Comparison of ENCODE assay signal across 9 cellular contexts in the genomic region with DNA sequence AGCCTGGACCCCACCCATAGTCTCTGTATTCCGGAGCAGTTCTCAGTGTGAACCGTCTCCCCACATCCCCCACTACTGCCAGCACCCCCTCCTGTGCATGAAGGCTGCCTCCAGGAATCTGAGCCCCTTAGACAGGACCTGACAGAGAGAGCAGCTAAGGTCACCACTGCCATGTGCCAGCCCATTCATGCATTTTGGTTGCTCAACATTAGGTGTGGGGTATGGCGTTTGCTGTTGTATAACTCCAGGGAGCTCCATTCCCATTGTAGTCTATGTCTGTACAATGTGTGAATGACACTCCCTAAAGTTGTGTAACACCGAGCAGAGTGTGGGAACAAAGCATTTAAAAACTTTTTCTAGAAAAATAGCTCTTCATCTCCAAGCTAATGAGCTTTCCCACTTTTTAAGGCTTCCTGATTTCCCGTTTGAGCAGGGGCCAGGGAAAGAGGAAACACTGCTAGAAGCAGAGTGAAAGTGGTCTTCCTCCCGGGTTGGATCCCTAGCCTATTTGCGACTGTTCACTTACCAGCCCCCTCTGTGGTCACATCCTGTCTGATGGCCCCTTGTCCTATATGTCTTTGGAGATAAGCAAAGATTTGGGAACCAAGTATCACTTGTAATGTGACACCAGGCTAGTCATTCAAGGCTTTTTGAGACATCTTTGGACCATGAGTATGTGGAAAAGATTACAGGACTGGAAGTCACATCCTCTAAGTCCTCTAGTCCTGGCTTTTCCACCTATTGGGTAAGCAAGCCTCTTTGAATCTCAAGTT. TPM values are rescaled to one million over a fixed set of nuclear protein-coding genes. Genes with fewer than 3 reads are reported as not detected.
DNase-seq lines count a peak whose midpoint lies in the region; ATAC-seq and TF ChIP-seq lines count a peak whose summit lies in the region.
"Had no signal": no experiment of that assay in that cellular context is flagged by ENCODE, and none has a peak within 500 bp of the region (broad histone marks: within the 10 kb centered on the region; RNA-seq: fewer than 3 reads in every experiment).

No MANE protein-coding gene starts in this region.

- H3K4me3 ChIP-seq in H7 (ENCODE audit: insufficient read depth, low read depth, low read length): no peak overlapping the region
- H3K4me3 ChIP-seq in ascending aorta: peak overlapping the region in 1 of 2 donors; percentile 57
- no peak overlapping the region for H3K4me3 ChIP-seq in right atrium auricular region
- no peak overlapping the region for H3K4me3 ChIP-seq in skeletal muscle satellite cell (ENCODE audit: low read length)

- intact Hi-C loops in ascending aorta (cut with DNase I): loop anchor here (10.0 kb wide), 3 partner anchors 569 to 1181 kb away; partner anchors contain the start of genes UBAP2 and UBE2R2

- H3K27ac ChIP-seq in ascending aorta (peak overlapping the region; percentile 98 to 100), right atrium auricular region (peak overlapping the region; percentile 99 to 100)

- H3K9me3 ChIP-seq in ascending aorta (no peaks in the 10 kb centered on the region), right atrium auricular region (no peaks in the 10 kb centered on the region), skeletal muscle satellite cell (replicated peaks; ENCODE audit: low read length) (no peaks in the 10 kb centered on the region)

- ATAC-seq in HG02981 (IDR thresholded peaks at IDR 0.05; ENCODE audit: unreplicated experiment) (no peak), GM18520 (IDR thresholded peaks at IDR 0.05; ENCODE audit: unreplicated experiment) (no peak)

- H3K4me1 ChIP-seq in ascending aorta (peaks cover 19 to 46% of the 10 kb centered on the region in 2 donors), right atrium auricular region (peaks cover 3 to 68% of the 10 kb centered on the region in 2 donors), skeletal muscle satellite cell (ENCODE audit: control insufficient read depth, insufficient read depth, low read length) (peaks cover 59% of the 10 kb centered on the region)

- H3K36me3 ChIP-seq in H7 (replicated peaks; ENCODE audit: control insufficient read depth, insufficient read depth, low read length) (peaks cover 28% of the 10 kb centered on the region), ascending aorta (peaks cover 26 to 31% of the 10 kb centered on the region in 2 donors), right atrium auricular region (peaks cover 20% of the 10 kb centered on the region), skeletal muscle satellite cell (ENCODE audit: insufficient read depth, low read length) (peaks cover 23% of the 10 kb centered on the region)

- H3K9ac ChIP-seq in skeletal muscle satellite cell (ENCODE audit: low read depth, low read length): peak overlapping the region; percentile 75

- TF ChIP-seq CTCF in ascending aorta (IDR thresholded peaks at IDR 0.05): no peak
- no peak for TF ChIP-seq CTCF in right atrium auricular region (IDR thresholded peaks at IDR 0.05)

- H3K27me3 ChIP-seq in H7 (ENCODE audit: control insufficient read depth, insufficient read depth, low read length) (no peaks in the 10 kb centered on the region), ascending aorta (no peaks in the 10 kb centered on the region), right atrium auricular region (no peaks in the 10 kb centered on the region), skeletal muscle satellite cell (ENCODE audit: control insufficient read depth, insufficient read depth, low read length) (no peaks in the 10 kb centered on the region)

- DNase-seq in H7 (peak; percentile 6), ascending aorta (ENCODE audit: low spot score in 2 of 2) (peak in 1 of 2 donors; percentile 67), right atrium auricular region (ENCODE audit: low spot score) (peak; percentile 79), AML-193 (lab: John Stamatoyannopoulos, UW) (no peak)
- DNase-seq in activated CD8-positive, alpha-beta memory T cell treated with anti-CD3 and anti-CD28 coated beads, Interleukin-2, amount 50 U/mL, for 48 hours: no peak
- DNase-seq: activated CD4-positive, alpha-beta T cell treated with anti-CD3 and anti-CD28 coated beads, Interleukin-2, amount 50 U/mL, for 48 hours had no signal

- no peak overlapping the region for H3K4me2 ChIP-seq in skeletal muscle satellite cell (ENCODE audit: low read length)

RNA-seq across cellular contexts. Expression of gene DNAJB5, which starts 5.9 kb away (rescaled TPM):
- 48.9 and 51.2 TPM in 2 replicates for total RNA-seq in H7 (2014; rRNA removed; shearing (Covaris generic))
- total RNA-seq in ascending aorta (40.8 TPM), right atrium auricular region (10 to 100 TPM; 34.9 to 82.4 TPM)
- total RNA-seq in skeletal muscle satellite cell (2012; rRNA removed): 8.3 and 10.6 TPM in 2 replicates

RNA-seq across cellular contexts. Expression of gene PHF24, which starts 37.4 kb away (rescaled TPM):
- total RNA-seq in H7 (2014; rRNA removed; shearing (Covaris generic)): 0.37 and 0.42 TPM in 2 replicates
- not detected for total RNA-seq in ascending aorta
- total RNA-seq in right atrium auricular region: under 1 TPM in 1 of 2 donors, not detected in 1; 0.67 TPM
- total RNA-seq in skeletal muscle satellite cell (2012; rRNA removed): not detected in 2 replicates

Comparison
In these comparisons a context has a peak if more than half of its experiments do, and no peak if none do; other contexts are left out.
1. DNase-seq: peak in H7 (single experiment) and right atrium auricular region (single experiment); none in activated CD8-positive, alpha-beta memory T cell treated with anti-CD3 and anti-CD28 coated beads, Interleukin-2, amount 50 U/mL, for 48 hours (single experiment) and AML-193 (0 of 2).